ENCODE assay signal across 14 cellular contexts in the genomic region with DNA sequence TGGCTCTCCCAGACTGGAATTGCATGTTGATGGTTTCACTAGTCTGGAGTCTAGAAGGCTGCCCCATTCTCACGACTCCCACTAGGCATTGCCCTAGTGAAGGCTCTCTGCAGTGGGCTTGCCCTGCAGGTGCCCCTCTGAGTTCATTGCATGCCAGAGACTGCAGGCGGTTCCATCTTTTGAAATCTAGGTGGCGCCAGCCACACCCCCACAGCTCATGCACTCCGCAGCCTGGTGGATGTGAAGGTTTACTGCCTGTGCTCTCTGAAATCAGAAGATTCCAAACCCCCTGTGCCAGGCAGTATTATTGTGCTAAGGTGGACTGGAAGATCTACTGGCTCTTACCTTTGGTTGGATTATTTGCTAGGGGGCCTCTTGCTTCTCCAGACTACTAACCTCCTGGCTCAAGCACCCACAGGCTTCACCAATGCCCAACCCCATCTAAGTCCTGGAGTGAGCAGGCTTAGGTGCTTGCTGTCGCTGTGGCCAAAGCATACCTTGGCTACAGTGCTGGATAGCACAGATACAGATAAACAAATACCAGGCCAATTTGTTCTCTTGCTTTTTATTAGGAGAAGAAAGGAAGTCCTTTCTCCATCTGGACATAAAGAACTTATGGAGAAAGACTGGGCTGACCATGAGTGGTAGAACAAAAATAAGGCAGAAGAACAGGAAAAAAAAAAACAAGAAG.
DNase-seq lines count a peak whose midpoint lies in the region; ATAC-seq and TF ChIP-seq lines count a peak whose summit lies in the region.
"Had no signal": no experiment of that assay in that cellular context is flagged by ENCODE, and none has a peak within 500 bp of the region (broad histone marks: within the 10 kb centered on the region; RNA-seq: fewer than 3 reads in every experiment).

No MANE protein-coding gene starts in this region.

- no peak overlapping the region for H3K4me2 ChIP-seq in H9 (ENCODE audit: insufficient read depth, insufficient read length, low read length)
- no peak overlapping the region for H3K4me2 ChIP-seq in OCI-LY3 (ENCODE audit: low read length)

- no peak overlapping the region for H3K27ac Mint-ChIP-seq in Caco-2 (ENCODE audit: unreplicated experiment)
- H3K27ac Mint-ChIP-seq in H9, result no peak overlapping the region
- H3K27ac Mint-ChIP-seq: stimulated activated naive CD8-positive, alpha-beta T cell treated with anti-CD3 and anti-CD28 coated beads, Interleukin-15, amount 100 ng/mL, for 72 hours had no signal

- no peaks in the 10 kb centered on the region for H3K79me2 ChIP-seq in H9 (ENCODE audit: insufficient read depth, low read length)
- H3K79me2 ChIP-seq in OCI-LY3 (ENCODE audit: low read length), result no peaks in the 10 kb centered on the region

- H2AK5ac ChIP-seq in H9 (ENCODE audit: insufficient read length, low read length), result no peak overlapping the region

- H3K9me3 Mint-ChIP-seq in Caco-2 (ENCODE audit: unreplicated experiment), result peaks cover 24% of the 10 kb centered on the region
- H3K9me3 Mint-ChIP-seq in H9, result peaks cover 25 to 41% of the 10 kb centered on the region in 2 experiments

- H4K91ac ChIP-seq in H9 (ENCODE audit: insufficient read length, low read depth, low read length), result no peak overlapping the region

- no peak overlapping the region for H3K56ac ChIP-seq in H9 (ENCODE audit: insufficient read length, low read depth, low read length)

- H3K4me3 ChIP-seq in Caco-2 (ENCODE audit: low read depth, low read length), result no peak overlapping the region
- no peak overlapping the region for H3K4me3 ChIP-seq in OCI-LY3 (ENCODE audit: low read length)
- H3K4me3 ChIP-seq in epithelial cell of proximal tubule (ENCODE audit: low read depth, low read length), result no peak overlapping the region
- H3K4me3 ChIP-seq in uterus, result no peak overlapping the region
- H3K4me3 ChIP-seq: lung had no signal

- H4K8ac ChIP-seq in H9 (replicated peaks; ENCODE audit: insufficient read length, low read depth, low read length), result no peak overlapping the region

- H3K23me2 ChIP-seq in H9 (ENCODE audit: insufficient read length, low read depth, low read length, poor library complexity, severe bottlenecking), result no peaks in the 10 kb centered on the region

- TF ChIP-seq POLR2A in uterus (IDR thresholded peaks at IDR 0.05), result no peak

- H2BK5ac ChIP-seq in H9 (ENCODE audit: insufficient read length, low read length), result no peak overlapping the region

- H3K23ac ChIP-seq in H9 (ENCODE audit: insufficient read length, low read depth, low read length), result no peak overlapping the region

- H3K27me3 ChIP-seq in Caco-2 (replicated peaks; ENCODE audit: control insufficient read depth, insufficient read depth, low read length) (no peaks in the 10 kb centered on the region), H9 (ENCODE audit: insufficient read depth, low read length) (no peaks in the 10 kb centered on the region), OCI-LY3 (ENCODE audit: low read depth, low read length) (peaks cover 7% of the 10 kb centered on the region; the same call in 1 of the 2 replicates), uterus (no peaks in the 10 kb centered on the region)

- no peak overlapping the region for H3K27ac ChIP-seq in H9 (ENCODE audit: insufficient read length, low read depth, low read length)
- H3K27ac ChIP-seq in OCI-LY3 (ENCODE audit: low read length), result no peak overlapping the region
- no peak overlapping the region for H3K27ac ChIP-seq in uterus

- no peak overlapping the region for H2BK20ac ChIP-seq in H9 (ENCODE audit: low read depth, low read length, poor library complexity, severe bottlenecking)

- no peak overlapping the region for H3T11ph ChIP-seq in H9 (ENCODE audit: low read length)

- H3K36me3 Mint-ChIP-seq in Caco-2 (ENCODE audit: insufficient read depth, unreplicated experiment) (no peaks in the 10 kb centered on the region), H9 (ENCODE audit: insufficient read depth in 1 of 3, low read depth in 3 of 3) (peaks cover 3 to 13% (median 4%) of the 10 kb centered on the region in 3 experiments; a peak in 6 of 7 replicates)

- WGBS in H9 (ENCODE audit: extremely low coverage, insufficient read length, low lambda C conversion rate), result no CpG with 5 or more reads among the region's 5 CpGs

- intact Hi-C loops in Caco-2 (cut with micrococcal nuclease; ENCODE audit: unreplicated experiment) (no loop called here), uterus (cut with DNase I; ENCODE audit: low total_unique reads) (no loop called here)

- peak in 1 of 2 experiments; percentile 7 for DNase-seq in Caco-2
- peak; percentile 71 for DNase-seq in H9
- no peak for DNase-seq in epithelial cell of proximal tubule (ENCODE audit: low read depth)
- no peak for DNase-seq in NCI-H187 (lab: John Stamatoyannopoulos, UW)
- DNase-seq in AG20443 (ENCODE audit: low spot score), result no peak
- no peak for DNase-seq in uterus
- DNase-seq: activated CD4-positive, alpha-beta T cell treated with anti-CD3 and anti-CD28 coated beads for 4 hours; activated T-cell treated with anti-CD3 and anti-CD28 coated beads, Interleukin-2, amount 50 U/mL, for 1 hour; NK-92 treated with Interleukin-12 subunit alpha and Interleukin-12 subunit beta, amount 100 ng/mL, for 24 hours; stimulated activated naive CD8-positive, alpha-beta T cell treated with anti-CD3 and anti-CD28 coated beads, Interleukin-15, amount 100 ng/mL, for 72 hours; T-helper 1 cell had no signal

- CTCF ChIA-PET in Caco-2 (lab: Charles Lee), result no interaction called here

- no peak overlapping the region for H4K5ac ChIP-seq in H9 (ENCODE audit: insufficient read length, low read depth, low read length)

- no peaks in the 10 kb centered on the region for H3K79me1 ChIP-seq in H9 (ENCODE audit: insufficient read depth, low read depth, low read length, poor library complexity, severe bottlenecking)

- no TSS peak for BruUV-seq in Caco-2 (replicated peaks; lab: Mats Ljungman, UMichigan)

- H3K9ac ChIP-seq in H9 (ENCODE audit: extremely low read depth, insufficient read length, low read length), result no peak overlapping the region
- no peak overlapping the region for H3K9ac ChIP-seq in OCI-LY3 (ENCODE audit: low read length)

- no peak overlapping the region for H2BK15ac ChIP-seq in H9 (ENCODE audit: low read depth, low read length)

- H3K4me1 ChIP-seq in Caco-2 (no peaks in the 10 kb centered on the region), H9 (ENCODE audit: insufficient read depth, low read length) (no peaks in the 10 kb centered on the region), OCI-LY3 (ENCODE audit: low read length) (no peaks in the 10 kb centered on the region), uterus (no peaks in the 10 kb centered on the region)

- H3K18ac ChIP-seq in H9 (ENCODE audit: insufficient read length, low read depth, low read length), result no peak overlapping the region

- H3K36me3 ChIP-seq in Caco-2 (ENCODE audit: control insufficient read depth, insufficient read depth, low read length), result no peaks in the 10 kb centered on the region
- no peaks in the 10 kb centered on the region for H3K36me3 ChIP-seq in OCI-LY3 (replicated peaks; ENCODE audit: low read depth, low read length)
- no peaks in the 10 kb centered on the region for H3K36me3 ChIP-seq in uterus

- H3K27me3 Mint-ChIP-seq in Caco-2 (ENCODE audit: insufficient read depth, unreplicated experiment) (peaks cover 10% of the 10 kb centered on the region), H9 (ENCODE audit: low read depth) (peaks cover 22% of the 10 kb centered on the region)

- H3K14ac ChIP-seq in H9 (ENCODE audit: insufficient read depth, low read length), result no peak overlapping the region

- H3K4ac ChIP-seq in H9 (ENCODE audit: low read depth, low read length), result no peak overlapping the region

- no peaks in the 10 kb centered on the region; the same call in 1 of the 2 replicates for H3K9me3 ChIP-seq in Caco-2
- H3K9me3 ChIP-seq in H9 (ENCODE audit: control insufficient read depth, low read depth, low read length), result peaks cover 9% of the 10 kb centered on the region
- no peaks in the 10 kb centered on the region for H3K9me3 ChIP-seq in OCI-LY3 (ENCODE audit: insufficient read depth, low read length)
- H3K9me3 ChIP-seq in uterus, result no peaks in the 10 kb centered on the region

- H2BK120ac ChIP-seq in H9 (ENCODE audit: low read depth, low read length, poor library complexity, severe bottlenecking), result no peak overlapping the region

- H3K4me1 Mint-ChIP-seq in Caco-2 (ENCODE audit: low read depth, unreplicated experiment) (no peaks in the 10 kb centered on the region), H9 (peaks cover 0 to 4% of the 10 kb centered on the region in 2 experiments; a peak in 1 of 4 replicates)
- H3K4me1 Mint-ChIP-seq: stimulated activated naive CD8-positive, alpha-beta T cell treated with anti-CD3 and anti-CD28 coated beads, Interleukin-15, amount 100 ng/mL, for 72 hours had no signal

- H2BK12ac ChIP-seq in H9 (ENCODE audit: insufficient read length, low read depth, low read length), result no peak overlapping the region

- no peak for ATAC-seq in GM18867 (IDR thresholded peaks at IDR 0.05; ENCODE audit: unreplicated experiment)
- ATAC-seq: stimulated activated naive CD8-positive, alpha-beta T cell treated with anti-CD3 and anti-CD28 coated beads, Interleukin-15, amount 100 ng/mL, for 72 hours had no signal

- POLR2A ChIA-PET in Caco-2 (lab: Charles Lee), result no interaction called here

- no peaks in the 10 kb centered on the region for H4K20me1 ChIP-seq in H9 (ENCODE audit: control insufficient read depth, insufficient read depth, insufficient read length)
- H4K20me1 ChIP-seq in OCI-LY3 (ENCODE audit: insufficient read depth, low read length), result no peaks in the 10 kb centered on the region

- H3K4me3 Mint-ChIP-seq in Caco-2 (ENCODE audit: unreplicated experiment) (no peak overlapping the region), H9 (no peak overlapping the region)
- H3K4me3 Mint-ChIP-seq: stimulated activated naive CD8-positive, alpha-beta T cell treated with anti-CD3 and anti-CD28 coated beads, Interleukin-15, amount 100 ng/mL, for 72 hours had no signal

- H2AFZ ChIP-seq in H9 (ENCODE audit: low read length) (no peak overlapping the region), OCI-LY3 (ENCODE audit: low read depth, low read length) (no peak overlapping the region)

- TF ChIP-seq CTCF in Caco-2 (IDR thresholded peaks at IDR 0.05; ENCODE audit: insufficient read depth in 1 of 2, low read depth in 1 of 2, low read length in 1 of 2, severe bottlenecking in 1 of 2, unreplicated experiment in 1 of 2) (peak; percentile 24 to 30), H9 (conservative IDR thresholded peaks at IDR 0.05) (peak; percentile 71), OCI-LY3 (IDR thresholded peaks at IDR 0.05; ENCODE audit: low read depth, low read length) (0 out of 2 replicates have a peak, but pooled peaks have one; percentile 4), epithelial cell of proximal tubule (conservative IDR thresholded peaks at IDR 0.05; ENCODE audit: low read depth, low read length) (peak; percentile 14), uterus (IDR thresholded peaks at IDR 0.05) (no peak)

Comparison
In these comparisons a context has a peak if more than half of its experiments do, and no peak if none do; other contexts are left out.
1. CTCF ChIP-seq: peak in Caco-2 (2 of 2), H9 (single experiment), OCI-LY3 (single experiment) and epithelial cell of proximal tubule (single experiment); none in uterus (0 of 4).